24 cellular contexts compared by ENCODE assay signal in the genomic region with DNA sequence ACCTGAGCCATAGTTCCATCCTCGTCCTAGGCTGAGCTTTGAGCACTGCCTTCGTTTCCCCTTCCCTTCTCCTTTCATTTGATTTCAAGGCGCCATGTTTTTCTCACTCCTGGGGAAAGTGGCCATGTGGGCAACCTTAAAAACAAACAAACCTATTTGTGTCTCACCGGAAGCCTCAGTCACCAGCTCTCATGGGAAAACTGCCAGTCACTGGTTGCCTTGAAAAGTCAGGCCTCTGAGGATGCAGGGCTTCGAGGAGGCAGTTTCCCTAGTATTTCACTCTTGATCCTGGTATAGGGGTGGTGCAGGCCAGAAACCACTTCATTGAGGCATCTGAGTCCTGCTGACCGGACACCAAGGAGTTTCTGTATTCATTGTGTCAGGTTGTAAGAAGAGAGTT. TPM values are rescaled to one million over a fixed set of nuclear protein-coding genes. Genes with fewer than 3 reads are reported as not detected.
DNase-seq lines count a peak whose midpoint lies in the region; ATAC-seq and TF ChIP-seq lines count a peak whose summit lies in the region.
"Had no signal": no experiment of that assay in that cellular context is flagged by ENCODE, and none has a peak within 500 bp of the region (broad histone marks: within the 10 kb centered on the region; RNA-seq: fewer than 3 reads in every experiment).

No MANE protein-coding gene starts in this region.

- H3K27ac ChIP-seq in BLaER1, result peak overlapping the region; percentile 57; the same call in 1 of the 2 replicates
- H3K27ac ChIP-seq: HL-60, SK-N-MC had no signal

- no peak for DNase-seq in activated CD4-positive, alpha-beta T cell treated with anti-CD3 and anti-CD28 coated beads for 36 hours
- no peak for DNase-seq in activated CD4-positive, alpha-beta T cell treated with anti-CD3 and anti-CD28 coated beads for 48 hours
- DNase-seq in T-cell, result no peak
- DNase-seq in neural crest cell (ENCODE audit: low read depth, low spot score), result no peak
- DNase-seq in HFFc6, result no peak
- DNase-seq in GOT3 (lab: John Stamatoyannopoulos, UW), result no peak
- DNase-seq: 8988T; CD4-positive, alpha-beta memory T cell; COR-L47; DMS53; H7; Kasumi-1; MV-4-11; NCI-H1105 treated with DMSO at 0.1 percent for 48 hours; NCI-H146; NCI-H1930; NCI-H2107; NCI-H524; NCI-H748 treated with DMSO at 0.1 percent for 48 hours; SIG-M5 had no signal

- H3K9me3 ChIP-seq in BLaER1, result no peaks in the 10 kb centered on the region

- H3K4me3 ChIP-seq in BLaER1, result no peak overlapping the region; the same call in 1 of the 2 replicates
- H3K4me3 ChIP-seq: SK-N-MC had no signal

- no peaks in the 10 kb centered on the region for H3K27me3 ChIP-seq in BLaER1

- H3K4me1 ChIP-seq in BLaER1, result peaks cover 19% of the 10 kb centered on the region

- H4K20me1 ChIP-seq in BLaER1, result no peaks in the 10 kb centered on the region

- H3K9ac ChIP-seq in BLaER1, result peak overlapping the region; percentile 20; the same call in 1 of the 2 replicates

- peak overlapping the region; percentile 74 for H3K4me2 ChIP-seq in BLaER1

- no peaks in the 10 kb centered on the region for H3K36me3 ChIP-seq in BLaER1

- TF ChIP-seq CTCF in neural crest cell (conservative IDR thresholded peaks at IDR 0.05) (no peak), HFFc6 (IDR thresholded peaks at IDR 0.05) (no peak)

- H3K27ac Mint-ChIP-seq in activated CD4-positive, alpha-beta T cell treated with anti-CD3 and anti-CD28 coated beads for 36 hours, result peak overlapping the region; percentile 16
- peak overlapping the region; percentile 2 to 41 for H3K27ac Mint-ChIP-seq in T-cell
- peak overlapping the region; percentile 75 for H3K27ac Mint-ChIP-seq in neural crest cell (ENCODE audit: unreplicated experiment)
- H3K27ac Mint-ChIP-seq in HFFc6, result no peak overlapping the region

- no peak for ATAC-seq in activated CD4-positive, alpha-beta T cell treated with anti-CD3 and anti-CD28 coated beads for 36 hours
- no peak for ATAC-seq in T-cell (replicated peaks in 1 of 4)
- ATAC-seq in GM18907 (IDR thresholded peaks at IDR 0.05; ENCODE audit: unreplicated experiment), result no peak

- POLR2A ChIA-PET in activated CD4-positive, alpha-beta T cell treated with anti-CD3 and anti-CD28 coated beads for 36 hours (lab: Charles Lee), result no interaction called here
- POLR2A ChIA-PET in T-cell (lab: Charles Lee), result no interaction called here

- no peaks in the 10 kb centered on the region for H3K9me3 Mint-ChIP-seq in activated CD4-positive, alpha-beta T cell treated with anti-CD3 and anti-CD28 coated beads for 36 hours (ENCODE audit: low read depth)
- no peaks in the 10 kb centered on the region for H3K9me3 Mint-ChIP-seq in T-cell
- peaks cover 4% of the 10 kb centered on the region for H3K9me3 Mint-ChIP-seq in neural crest cell
- no peaks in the 10 kb centered on the region for H3K9me3 Mint-ChIP-seq in HFFc6

- CTCF ChIA-PET in activated CD4-positive, alpha-beta T cell treated with anti-CD3 and anti-CD28 coated beads for 36 hours (lab: Charles Lee), result no interaction called here
- CTCF ChIA-PET in T-cell (lab: Charles Lee), result no interaction called here

- H3K36me3 Mint-ChIP-seq in activated CD4-positive, alpha-beta T cell treated with anti-CD3 and anti-CD28 coated beads for 36 hours (ENCODE audit: low read depth), result no peaks in the 10 kb centered on the region
- H3K36me3 Mint-ChIP-seq in T-cell, result peaks cover 5% of the 10 kb centered on the region
- peaks cover 2% of the 10 kb centered on the region for H3K36me3 Mint-ChIP-seq in neural crest cell (ENCODE audit: low read depth)
- no peaks in the 10 kb centered on the region for H3K36me3 Mint-ChIP-seq in HFFc6 (ENCODE audit: low read depth)
- H3K36me3 Mint-ChIP-seq: CD4-positive, alpha-beta memory T cell had no signal

- intact Hi-C loops in activated CD4-positive, alpha-beta T cell treated with anti-CD3 and anti-CD28 coated beads for 36 hours (cut with DNase I, micrococcal nuclease), result no loop called here

- H3K27me3 Mint-ChIP-seq in activated CD4-positive, alpha-beta T cell treated with anti-CD3 and anti-CD28 coated beads for 36 hours, result no peaks in the 10 kb centered on the region
- H3K27me3 Mint-ChIP-seq in T-cell (no peaks in the 10 kb centered on the region), neural crest cell (ENCODE audit: low read depth) (no peaks in the 10 kb centered on the region), HFFc6 (ENCODE audit: insufficient read depth) (peaks cover 19% of the 10 kb centered on the region)
- H3K27me3 Mint-ChIP-seq: CD4-positive, alpha-beta memory T cell had no signal

- H3K4me3 Mint-ChIP-seq in activated CD4-positive, alpha-beta T cell treated with anti-CD3 and anti-CD28 coated beads for 36 hours, result no peak overlapping the region
- H3K4me3 Mint-ChIP-seq in T-cell (peak overlapping the region in 1 of 3 donors; percentile 28), neural crest cell (no peak overlapping the region), HFFc6 (no peak overlapping the region)

- H3K4me1 Mint-ChIP-seq in activated CD4-positive, alpha-beta T cell treated with anti-CD3 and anti-CD28 coated beads for 36 hours, result peaks cover 15% of the 10 kb centered on the region
- H3K4me1 Mint-ChIP-seq in T-cell (peaks cover 13 to 28% (median 18%) of the 10 kb centered on the region in 3 donors), neural crest cell (peaks cover 3% of the 10 kb centered on the region), HFFc6 (ENCODE audit: low read depth) (no peaks in the 10 kb centered on the region)

RNA-seq across cellular contexts. Expression of a gene that starts 59.2 kb away (rescaled TPM):
- total RNA-seq in activated CD4-positive, alpha-beta T cell treated with anti-CD3 and anti-CD28 coated beads for 36 hours, result 1 to 10 TPM; 2.7 to 3.7 TPM
- 100 to 1,000 TPM; 111 to 131 (median 121) TPM for total RNA-seq in T-cell
- 73.6 and 74.3 TPM in 2 replicates for total RNA-seq in neural crest cell
- 10 to 100 TPM; 13.6 to 22.9 (median 16.8) TPM for total RNA-seq in HFFc6 (2021; fragmentation: NEBNext Ultra II Directional; extraction: Animal tissue kit (Norgen Biotek cat#: 25700))
